ENCODE assay signal across 1 cellular context in the genomic region with DNA sequence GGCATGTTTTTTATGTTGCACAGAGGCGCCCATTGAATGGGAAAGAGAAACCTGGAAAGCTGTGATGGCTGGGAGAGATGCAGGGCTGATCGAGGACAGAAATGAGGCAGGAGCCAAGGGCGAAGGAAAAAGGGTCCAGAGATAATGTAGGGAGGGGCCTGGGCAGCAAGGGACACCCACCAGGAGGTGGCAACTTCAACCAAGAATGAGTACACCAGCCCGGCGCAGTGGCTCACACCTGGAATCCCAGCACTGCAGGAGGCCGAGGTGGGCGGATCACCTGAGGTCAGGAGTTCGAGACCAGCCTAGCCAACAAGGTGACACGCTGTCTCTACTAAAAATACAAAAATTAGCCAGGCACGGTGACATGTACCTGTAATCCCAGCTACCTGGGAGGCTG.
TF ChIP-seq lines count a peak whose summit lies in the region.

No MANE protein-coding gene starts in this region.

TF ChIP-seq in GM23338, 12 proteins besides CTCF, POLR2A, EP300 and RAD21 (continued from another document):
- TF ChIP-seq, protein P1, sequence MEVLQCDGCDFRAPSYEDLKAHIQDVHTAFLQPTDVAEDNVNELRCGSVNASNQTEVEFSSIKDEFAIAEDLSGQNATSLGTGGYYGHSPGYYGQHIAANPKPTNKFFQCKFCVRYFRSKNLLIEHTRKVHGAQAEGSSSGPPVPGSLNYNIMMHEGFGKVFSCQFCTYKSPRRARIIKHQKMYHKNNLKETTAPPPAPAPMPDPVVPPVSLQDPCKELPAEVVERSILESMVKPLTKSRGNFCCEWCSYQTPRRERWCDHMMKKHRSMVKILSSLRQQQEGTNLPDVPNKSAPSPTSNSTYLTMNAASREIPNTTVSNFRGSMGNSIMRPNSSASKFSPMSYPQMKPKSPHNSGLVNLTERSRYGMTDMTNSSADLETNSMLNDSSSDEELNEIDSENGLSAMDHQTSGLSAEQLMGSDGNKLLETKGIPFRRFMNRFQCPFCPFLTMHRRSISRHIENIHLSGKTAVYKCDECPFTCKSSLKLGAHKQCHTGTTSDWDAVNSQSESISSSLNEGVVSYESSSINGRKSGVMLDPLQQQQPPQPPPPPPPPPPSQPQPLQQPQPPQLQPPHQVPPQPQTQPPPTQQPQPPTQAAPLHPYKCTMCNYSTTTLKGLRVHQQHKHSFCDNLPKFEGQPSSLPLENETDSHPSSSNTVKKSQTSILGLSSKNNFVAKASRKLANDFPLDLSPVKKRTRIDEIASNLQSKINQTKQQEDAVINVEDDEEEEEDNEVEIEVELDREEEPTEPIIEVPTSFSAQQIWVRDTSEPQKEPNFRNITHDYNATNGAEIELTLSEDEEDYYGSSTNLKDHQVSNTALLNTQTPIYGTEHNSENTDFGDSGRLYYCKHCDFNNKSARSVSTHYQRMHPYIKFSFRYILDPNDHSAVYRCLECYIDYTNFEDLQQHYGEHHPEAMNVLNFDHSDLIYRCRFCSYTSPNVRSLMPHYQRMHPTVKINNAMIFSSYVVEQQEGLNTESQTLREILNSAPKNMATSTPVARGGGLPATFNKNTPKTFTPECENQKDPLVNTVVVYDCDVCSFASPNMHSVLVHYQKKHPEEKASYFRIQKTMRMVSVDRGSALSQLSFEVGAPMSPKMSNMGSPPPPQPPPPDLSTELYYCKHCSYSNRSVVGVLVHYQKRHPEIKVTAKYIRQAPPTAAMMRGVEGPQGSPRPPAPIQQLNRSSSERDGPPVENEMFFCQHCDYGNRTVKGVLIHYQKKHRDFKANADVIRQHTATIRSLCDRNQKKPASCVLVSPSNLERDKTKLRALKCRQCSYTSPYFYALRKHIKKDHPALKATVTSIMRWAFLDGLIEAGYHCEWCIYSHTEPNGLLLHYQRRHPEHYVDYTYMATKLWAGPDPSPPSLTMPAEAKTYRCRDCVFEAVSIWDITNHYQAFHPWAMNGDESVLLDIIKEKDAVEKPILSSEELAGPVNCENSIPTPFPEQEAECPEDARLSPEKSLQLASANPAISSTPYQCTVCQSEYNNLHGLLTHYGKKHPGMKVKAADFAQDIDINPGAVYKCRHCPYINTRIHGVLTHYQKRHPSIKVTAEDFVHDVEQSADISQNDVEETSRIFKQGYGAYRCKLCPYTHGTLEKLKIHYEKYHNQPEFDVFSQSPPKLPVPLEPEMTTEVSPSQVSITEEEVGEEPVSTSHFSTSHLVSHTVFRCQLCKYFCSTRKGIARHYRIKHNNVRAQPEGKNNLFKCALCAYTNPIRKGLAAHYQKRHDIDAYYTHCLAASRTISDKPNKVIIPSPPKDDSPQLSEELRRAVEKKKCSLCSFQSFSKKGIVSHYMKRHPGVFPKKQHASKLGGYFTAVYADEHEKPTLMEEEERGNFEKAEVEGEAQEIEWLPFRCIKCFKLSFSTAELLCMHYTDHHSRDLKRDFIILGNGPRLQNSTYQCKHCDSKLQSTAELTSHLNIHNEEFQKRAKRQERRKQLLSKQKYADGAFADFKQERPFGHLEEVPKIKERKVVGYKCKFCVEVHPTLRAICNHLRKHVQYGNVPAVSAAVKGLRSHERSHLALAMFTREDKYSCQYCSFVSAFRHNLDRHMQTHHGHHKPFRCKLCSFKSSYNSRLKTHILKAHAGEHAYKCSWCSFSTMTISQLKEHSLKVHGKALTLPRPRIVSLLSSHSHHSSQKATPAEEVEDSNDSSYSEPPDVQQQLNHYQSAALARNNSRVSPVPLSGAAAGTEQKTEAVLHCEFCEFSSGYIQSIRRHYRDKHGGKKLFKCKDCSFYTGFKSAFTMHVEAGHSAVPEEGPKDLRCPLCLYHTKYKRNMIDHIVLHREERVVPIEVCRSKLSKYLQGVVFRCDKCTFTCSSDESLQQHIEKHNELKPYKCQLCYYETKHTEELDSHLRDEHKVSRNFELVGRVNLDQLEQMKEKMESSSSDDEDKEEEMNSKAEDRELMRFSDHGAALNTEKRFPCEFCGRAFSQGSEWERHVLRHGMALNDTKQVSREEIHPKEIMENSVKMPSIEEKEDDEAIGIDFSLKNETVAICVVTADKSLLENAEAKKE (CRISPR knock-in tag; IDR thresholded peaks at IDR 0.05): no peak
- TF ChIP-seq JUNB (IDR thresholded peaks at IDR 0.05; ENCODE audit: unreplicated experiment) (no peak), NANOG (IDR thresholded peaks at IDR 0.05; ENCODE audit: borderline replicate concordance) (no peak), ZNF114 (CRISPR knock-in tag; IDR thresholded peaks at IDR 0.05) (no peak)
